Comparison of ENCODE assay signal across 27 cellular contexts in the genomic region with DNA sequence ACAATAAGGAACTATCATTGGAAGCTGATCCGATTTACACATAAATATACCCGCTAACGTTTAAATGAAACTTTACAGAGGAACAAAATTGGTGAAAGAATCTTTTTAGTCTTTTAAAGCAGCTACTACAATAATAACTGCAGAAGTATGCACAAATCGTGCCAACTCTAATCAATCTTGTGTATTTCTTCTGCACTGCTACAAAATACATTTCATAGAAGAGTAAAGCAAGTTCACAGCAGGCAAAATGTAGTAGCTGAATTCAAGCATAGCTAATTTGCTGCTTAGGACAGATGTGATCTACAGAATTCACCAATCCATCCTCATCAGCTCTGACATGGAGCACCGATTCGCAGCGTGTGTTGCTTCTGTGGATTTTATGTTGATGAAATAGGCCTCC.
"Had no signal": no experiment of that assay in that cellular context is flagged by ENCODE, and none has a peak within 500 bp of the region (broad histone marks: within the 10 kb centered on the region; RNA-seq: fewer than 3 reads in every experiment).

No MANE protein-coding gene starts in this region.

- ATAC-seq: gastrocnemius medialis; heart left ventricle; left cardiac atrium; left lung; right cardiac atrium; stimulated activated memory B cell treated with anti-CD40 and anti-IgM and Interleukin-4, amounts not matched to agents 10 μg/mL and 1 μg/mL and 100 μg/mL, for 72 hours; stimulated activated naive CD8-positive, alpha-beta T cell treated with anti-CD3 and anti-CD28 coated beads, Interleukin-15, Interleukin-2, amounts not matched to agents 100 U/mL and 50 U/mL, for 24 hours had no signal

- H3K4me1 Mint-ChIP-seq: naive thymus-derived CD4-positive, alpha-beta T cell; stimulated activated memory B cell treated with anti-CD40 and anti-IgM and Interleukin-4, amounts not matched to agents 10 μg/mL and 1 μg/mL and 100 μg/mL, for 72 hours had no signal

- H3K79me2 ChIP-seq: hepatocyte had no signal

- H2AFZ ChIP-seq: hepatocyte had no signal

- FAIRE-seq: endothelial cell of umbilical vein had no signal

- H3K9me3 ChIP-seq: colonic mucosa, esophagus muscularis mucosa, gastrocnemius medialis, heart left ventricle, left lung, prostate gland, spleen, testis, tibial artery had no signal

- H3K4me2 ChIP-seq: hepatocyte had no signal

- DNase-seq: colonic mucosa; dermis blood vessel endothelial cell; effector memory CD4-positive, alpha-beta T cell; foreskin fibroblast; gastrocnemius medialis; heart left ventricle; left cardiac atrium; left lung; mesendoderm; midbrain; naive thymus-derived CD4-positive, alpha-beta T cell; nucleus accumbens; right cardiac atrium; spleen; stimulated activated CD4-positive, alpha-beta T cell treated with anti-CD3 and anti-CD28 coated beads, Interleukin-4, amount 100 ng/mL, for 4 hours; stimulated activated naive CD8-positive, alpha-beta T cell treated with anti-CD3 and anti-CD28 coated beads, Interleukin-15, Interleukin-2, amounts not matched to agents 100 U/mL and 50 U/mL, for 24 hours; substantia nigra; testis; tibial artery had no signal

- H3K27me3 ChIP-seq: colonic mucosa, esophagus muscularis mucosa, gastrocnemius medialis, hepatocyte, left lung, spleen, testis, tibial artery had no signal

- H3K4me1 ChIP-seq: colonic mucosa, heart left ventricle, left lung, prostate gland, spleen, testis, tibial artery had no signal

- H3K4me3 ChIP-seq: colonic mucosa, esophagus muscularis mucosa, gastrocnemius medialis, heart left ventricle, hepatocyte, left lung, prostate gland, skin epidermis, spleen, testis, tibial artery had no signal

- H3K9me3 Mint-ChIP-seq: naive thymus-derived CD4-positive, alpha-beta T cell; nephron; type B pancreatic cell had no signal

- H3K36me3 ChIP-seq: colonic mucosa, esophagus muscularis mucosa, gastrocnemius medialis, heart left ventricle, left lung, prostate gland, spleen, tibial artery had no signal

- H3K36me3 Mint-ChIP-seq: naive thymus-derived CD4-positive, alpha-beta T cell; stimulated activated memory B cell treated with anti-CD40 and anti-IgM and Interleukin-4, amounts not matched to agents 10 μg/mL and 1 μg/mL and 100 μg/mL, for 72 hours; type B pancreatic cell had no signal

- H3K27ac ChIP-seq: colonic mucosa, esophagus muscularis mucosa, gastrocnemius medialis, heart left ventricle, hepatocyte, left lung, prostate gland, skin epidermis, spleen, testis, tibial artery had no signal

- H3K4me3 Mint-ChIP-seq: naive thymus-derived CD4-positive, alpha-beta T cell; nephron; stimulated activated memory B cell treated with anti-CD40 and anti-IgM and Interleukin-4, amounts not matched to agents 10 μg/mL and 1 μg/mL and 100 μg/mL, for 72 hours; type B pancreatic cell had no signal

- H3K27ac Mint-ChIP-seq: naive thymus-derived CD4-positive, alpha-beta T cell; nephron; stimulated activated memory B cell treated with anti-CD40 and anti-IgM and Interleukin-4, amounts not matched to agents 10 μg/mL and 1 μg/mL and 100 μg/mL, for 72 hours; type B pancreatic cell had no signal

- H3K27me3 Mint-ChIP-seq: naive thymus-derived CD4-positive, alpha-beta T cell; stimulated activated memory B cell treated with anti-CD40 and anti-IgM and Interleukin-4, amounts not matched to agents 10 μg/mL and 1 μg/mL and 100 μg/mL, for 72 hours; type B pancreatic cell had no signal
